Comparison of ENCODE assay signal across 9 cellular contexts in genomic region chr19:42092350-42092749, GRCh38. TPM values are rescaled to one million over a fixed set of nuclear protein-coding genes. Genes with fewer than 3 reads are reported as not detected.
DNase-seq lines count a peak whose midpoint lies in the region; ATAC-seq, FAIRE-seq and TF ChIP-seq lines count a peak whose summit lies in the region.
"Had no signal": no experiment of that assay in that cellular context is flagged by ENCODE, and none has a peak within 500 bp of the region (broad histone marks: within the 10 kb centered on the region; RNA-seq: fewer than 3 reads in every experiment).

No MANE protein-coding gene starts in this region.

- peaks cover 4% of the 10 kb centered on the region for H3K4me1 ChIP-seq in CD4-positive, CD25-positive, alpha-beta regulatory T cell (ENCODE audit: control insufficient read depth, insufficient read depth, low read length, poor library complexity, severe bottlenecking)
- H3K4me1 ChIP-seq in Peyer's patch, result peaks cover 0 to 21% (median 13%) of the 10 kb centered on the region in 4 donors
- H3K4me1 ChIP-seq in astrocyte (ENCODE audit: insufficient read depth, low read length), result peaks cover 22% of the 10 kb centered on the region
- H3K4me1 ChIP-seq in lower lobe of right lung, result peaks cover 16% of the 10 kb centered on the region
- H3K4me1 ChIP-seq in tibial artery, result peaks cover 0 to 13% (median 4%) of the 10 kb centered on the region in 4 donors
- H3K4me1 ChIP-seq in tibial nerve, result peaks cover 0 to 30% (median 2%) of the 10 kb centered on the region in 4 donors

- no peak for TF ChIP-seq POLR2A in Peyer's patch (IDR thresholded peaks at IDR 0.05)
- no peak for TF ChIP-seq POLR2A in tibial nerve (IDR thresholded peaks at IDR 0.05)

- peaks cover 37% of the 10 kb centered on the region for H3K36me3 ChIP-seq in CD4-positive, CD25-positive, alpha-beta regulatory T cell (ENCODE audit: control insufficient read depth, insufficient read depth, low read length)
- H3K36me3 ChIP-seq in Peyer's patch (no peaks in the 10 kb centered on the region), astrocyte (ENCODE audit: insufficient read depth, low read length) (no peaks in the 10 kb centered on the region), lower lobe of right lung (peaks cover 8% of the 10 kb centered on the region), tibial artery (no peaks in the 10 kb centered on the region), tibial nerve (no peaks in the 10 kb centered on the region)
- H3K36me3 ChIP-seq: thoracic aorta had no signal

- peaks cover 0 to 25% (median 16%) of the 10 kb centered on the region in 4 donors for H3K4me1 Mint-ChIP-seq in CD4-positive, CD25-positive, alpha-beta regulatory T cell
- peaks cover 24% of the 10 kb centered on the region for H3K4me1 Mint-ChIP-seq in astrocyte (ENCODE audit: low read depth, unreplicated experiment)

- H3K27ac Mint-ChIP-seq in CD4-positive, CD25-positive, alpha-beta regulatory T cell, result peak overlapping the region in 1 of 3 donors; percentile 56
- H3K27ac Mint-ChIP-seq in astrocyte (ENCODE audit: unreplicated experiment), result no peak overlapping the region

- H4K20me1 ChIP-seq in astrocyte (ENCODE audit: insufficient read depth, low read length), result no peaks in the 10 kb centered on the region

- peaks cover 28% of the 10 kb centered on the region for H3K36me3 Mint-ChIP-seq in CD4-positive, CD25-positive, alpha-beta regulatory T cell
- peaks cover 4% of the 10 kb centered on the region for H3K36me3 Mint-ChIP-seq in astrocyte (ENCODE audit: low read depth, unreplicated experiment)

- no peaks in the 10 kb centered on the region for H3K79me2 ChIP-seq in astrocyte (ENCODE audit: insufficient read depth, low read length)

- H3K27me3 ChIP-seq in CD4-positive, CD25-positive, alpha-beta regulatory T cell (ENCODE audit: control insufficient read depth, insufficient read depth, low read length), result no peaks in the 10 kb centered on the region
- H3K27me3 ChIP-seq in Peyer's patch (no peaks in the 10 kb centered on the region), astrocyte (ENCODE audit: insufficient read depth, low read length) (no peaks in the 10 kb centered on the region), lower lobe of right lung (ENCODE audit: low read depth) (peaks cover 16% of the 10 kb centered on the region), tibial artery (peaks cover 0 to 16% of the 10 kb centered on the region in 2 donors), tibial nerve (peaks cover 0 to 22% of the 10 kb centered on the region in 2 donors)

- H3K4me2 ChIP-seq in astrocyte (ENCODE audit: low read length), result no peak overlapping the region

- WGBS in tibial nerve, 2 donors, result 36 to 49% methylated on average over 5 of the region's 5 CpGs

- ATAC-seq in CD4-positive, CD25-positive, alpha-beta regulatory T cell (ENCODE audit: low read depth in 2 of 2), result peak; percentile 49 to 59
- ATAC-seq in lower lobe of right lung (peak; percentile 47 to 49), HG02970 (IDR thresholded peaks at IDR 0.05; ENCODE audit: low FRiP score, unreplicated experiment) (no peak)

- no peak overlapping the region for H3K4me3 ChIP-seq in CD4-positive, CD25-positive, alpha-beta regulatory T cell (ENCODE audit: low read depth, low read length)
- H3K4me3 ChIP-seq in Peyer's patch, result no peak overlapping the region
- no peak overlapping the region for H3K4me3 ChIP-seq in astrocyte (ENCODE audit: insufficient read depth, low read depth, low read length)
- H3K4me3 ChIP-seq in lower lobe of right lung, result no peak overlapping the region
- no peak overlapping the region for H3K4me3 ChIP-seq in tibial artery
- no peak overlapping the region for H3K4me3 ChIP-seq in tibial nerve
- H3K4me3 ChIP-seq: thoracic aorta had no signal

- H3K9ac ChIP-seq in astrocyte (ENCODE audit: low read length), result no peak overlapping the region

- H3K27ac ChIP-seq in CD4-positive, CD25-positive, alpha-beta regulatory T cell (ENCODE audit: insufficient read depth, low read length, poor library complexity, severe bottlenecking), result no peak overlapping the region
- H3K27ac ChIP-seq in Peyer's patch (no peak overlapping the region), astrocyte (ENCODE audit: low read depth, low read length) (no peak overlapping the region), lower lobe of right lung (no peak overlapping the region), tibial artery (no peak overlapping the region), tibial nerve (peak overlapping the region in 1 of 4 donors; percentile 8)
- H3K27ac ChIP-seq: thoracic aorta had no signal

- FAIRE-seq in astrocyte (lab: Jason Lieb, UNC), result no peak

- peak in 1 of 2 donors; percentile 55 for TF ChIP-seq EP300 in tibial nerve (IDR thresholded peaks at IDR 0.05)

- peak; percentile 15 to 60 (median 46) for DNase-seq in CD4-positive, CD25-positive, alpha-beta regulatory T cell
- peak; percentile 45 for DNase-seq in HPDE6-E6E7 (ENCODE audit: extremely low spot score)
- DNase-seq in Peyer's patch, result peak in 1 of 3 donors; percentile 78
- no peak for DNase-seq in astrocyte (ENCODE audit: low read depth)
- no peak for DNase-seq in lower lobe of right lung
- DNase-seq in tibial artery, result no peak
- DNase-seq in tibial nerve (ENCODE audit: low spot score in 2 of 2), result no peak

- intact Hi-C loops in lower lobe of right lung (cut with DNase I), result no loop called here
- intact Hi-C loops in tibial artery (cut with DNase I; ENCODE audit: low total_unique reads), result no loop called here

- H2AFZ ChIP-seq in astrocyte (ENCODE audit: low read depth, low read length), result no peak overlapping the region

- peak overlapping the region in 1 of 4 donors; percentile 53 for H3K4me3 Mint-ChIP-seq in CD4-positive, CD25-positive, alpha-beta regulatory T cell
- H3K4me3 Mint-ChIP-seq in astrocyte (ENCODE audit: unreplicated experiment), result no peak overlapping the region

- H3K9me3 ChIP-seq in CD4-positive, CD25-positive, alpha-beta regulatory T cell (ENCODE audit: control insufficient read depth in 2 of 2, low read length in 2 of 2), result no peaks in the 10 kb centered on the region
- H3K9me3 ChIP-seq in Peyer's patch, result no peaks in the 10 kb centered on the region
- H3K9me3 ChIP-seq in astrocyte (ENCODE audit: insufficient read depth, low read depth, low read length), result no peaks in the 10 kb centered on the region
- no peaks in the 10 kb centered on the region for H3K9me3 ChIP-seq in lower lobe of right lung
- H3K9me3 ChIP-seq in tibial artery, result no peaks in the 10 kb centered on the region
- H3K9me3 ChIP-seq in tibial nerve, result no peaks in the 10 kb centered on the region
- H3K9me3 ChIP-seq: thoracic aorta had no signal

- peak in 4 of 6 experiments; percentile 49 to 53 (median 51) for TF ChIP-seq CTCF in Peyer's patch (IDR thresholded peaks at IDR 0.05)
- TF ChIP-seq CTCF in astrocyte (IDR thresholded peaks at IDR 0.05; ENCODE audit: insufficient read depth, low read depth, low read length), result peak; percentile 22
- peak; percentile 37 for TF ChIP-seq CTCF in lower lobe of right lung (IDR thresholded peaks at IDR 0.05)
- no peak for TF ChIP-seq CTCF in tibial artery (IDR thresholded peaks at IDR 0.05)
- TF ChIP-seq CTCF in tibial nerve (IDR thresholded peaks at IDR 0.05), result peak in 2 of 5 experiments; percentile 11 to 25

- no peaks in the 10 kb centered on the region for H3K27me3 Mint-ChIP-seq in CD4-positive, CD25-positive, alpha-beta regulatory T cell
- peaks cover 10% of the 10 kb centered on the region for H3K27me3 Mint-ChIP-seq in astrocyte (ENCODE audit: low read depth, unreplicated experiment)

- no peaks in the 10 kb centered on the region for H3K9me3 Mint-ChIP-seq in CD4-positive, CD25-positive, alpha-beta regulatory T cell
- no peaks in the 10 kb centered on the region for H3K9me3 Mint-ChIP-seq in astrocyte (ENCODE audit: unreplicated experiment)

RNA-seq across cellular contexts. Expression of gene ZNF574, which starts 16.4 kb away (rescaled TPM):
- total RNA-seq in CD4-positive, CD25-positive, alpha-beta regulatory T cell, result 24.0 TPM
- 10 to 100 TPM; 10.7 to 22.1 (median 15.5) TPM for polyA plus RNA-seq in CD4-positive, CD25-positive, alpha-beta regulatory T cell
- 10 to 100 TPM; 11.0 to 24.2 (median 17.0) TPM for total RNA-seq in Peyer's patch
- 20.0 and 20.2 TPM in 2 replicates for total RNA-seq in astrocyte
- total RNA-seq in lower lobe of right lung, result 11.8 TPM
- total RNA-seq in tibial nerve, result 10 to 100 TPM; 14.3 to 22.2 (median 17.5) TPM

RNA-seq across cellular contexts. Expression of gene GRIK5, which starts 22.3 kb away (rescaled TPM):
- total RNA-seq in CD4-positive, CD25-positive, alpha-beta regulatory T cell, result 0.52 TPM
- under 1 TPM in 1 of 4 donors, not detected in 3; 0.06 TPM for polyA plus RNA-seq in CD4-positive, CD25-positive, alpha-beta regulatory T cell
- total RNA-seq in Peyer's patch (1 to 10 TPM in 2 of 4 donors, under 1 TPM in 2; 0.57 to 7.4 (median 0.89) TPM), astrocyte (9.2 and 12.1 TPM in 2 replicates), lower lobe of right lung (0.41 TPM), tibial nerve (10 to 100 TPM in 1 of 4 donors, 1 to 10 TPM in 3; 2.4 to 12.0 (median 3.2) TPM)

RNA-seq across cellular contexts. Expression of gene POU2F2, which starts 39.9 kb away (rescaled TPM):
- total RNA-seq in CD4-positive, CD25-positive, alpha-beta regulatory T cell, result 48.9 TPM
- 1 to 10 TPM; 4.2 to 7.2 (median 6.4) TPM for polyA plus RNA-seq in CD4-positive, CD25-positive, alpha-beta regulatory T cell
- total RNA-seq in Peyer's patch (10 to 100 TPM in 1 of 4 donors, 1 to 10 TPM in 2, under 1 TPM in 1; 0.88 to 30.5 (median 3.2) TPM), astrocyte (7.7 and 8.3 TPM in 2 replicates), lower lobe of right lung (6.1 TPM), tibial nerve (1 to 10 TPM in 1 of 4 donors, under 1 TPM in 3; 0.21 to 6.0 (median 0.51) TPM)

Comparison
In these comparisons a context has a peak if more than half of its experiments do, and no peak if none do; other contexts are left out.
1. DNase-seq: peak in CD4-positive, CD25-positive, alpha-beta regulatory T cell (3 of 3) and HPDE6-E6E7 (single experiment); none in astrocyte (single experiment), lower lobe of right lung (single experiment), tibial artery (0 of 2) and tibial nerve (0 of 2).
2. CTCF ChIP-seq: peak in Peyer's patch (4 of 6), astrocyte (single experiment) and lower lobe of right lung (single experiment); none in tibial artery (0 of 2).